In the genomic region with DNA sequence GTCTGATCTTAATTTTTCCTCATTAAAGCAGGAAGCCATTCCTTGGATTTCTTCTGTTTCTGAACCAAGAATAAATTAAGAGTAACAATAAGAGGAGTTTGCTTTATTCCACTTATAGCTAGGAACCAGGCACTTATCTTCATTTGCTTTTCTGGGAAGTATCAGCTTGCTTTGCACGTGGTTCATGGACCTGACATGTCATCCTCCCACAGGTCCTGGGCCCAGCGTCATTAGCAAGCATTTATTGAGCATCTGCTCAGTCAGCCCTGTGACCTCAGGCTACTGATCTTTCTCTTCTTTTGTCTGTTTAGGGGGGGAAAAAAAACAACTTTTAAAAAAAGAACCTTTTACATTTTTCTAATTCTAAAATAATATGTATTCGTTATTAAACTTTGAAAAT, we compare ENCODE assay signal across 20 cellular contexts.
"Had no signal": no experiment of that assay in that cellular context is flagged by ENCODE, and none has a peak within 500 bp of the region (broad histone marks: within the 10 kb centered on the region; RNA-seq: fewer than 3 reads in every experiment).

No MANE protein-coding gene starts in this region.

- H3K4me3 Mint-ChIP-seq: activated CD4-positive, alpha-beta memory T cell treated with anti-CD3 and anti-CD28 coated beads for 36 hours; activated CD4-positive, alpha-beta T cell treated with anti-CD3 and anti-CD28 coated beads, Interleukin-2, amount 10 ng/mL, durations not matched to agents 24 days and 14 days; activated naive CD4-positive, alpha-beta T cell treated with anti-CD3 and anti-CD28 coated beads, Interleukin-2, amount 10 ng/mL, durations not matched to agents 7 days and 5 days; activated T-helper 1 cell treated with anti-CD3 and anti-CD28 coated beads, Interleukin-12 subunit alpha, Interleukin-12 subunit beta, Interleukin-2, Interleukin-4 antibody, amounts not matched to agents 30 ng/mL and 10 ng/mL and 1 ng/mL, durations not matched to agents 14 hours and 24 hours and 36 hours had no signal

- H3K4me3 ChIP-seq: breast epithelium, ovary, right lobe of liver, transverse colon had no signal

- DNase-seq: activated CD4-positive, alpha-beta memory T cell treated with anti-CD3 and anti-CD28 coated beads for 36 hours; activated CD4-positive, alpha-beta T cell treated with anti-CD3 and anti-CD28 coated beads, Interleukin-2, amount 10 ng/mL, durations not matched to agents 24 days and 14 days; activated CD4-positive, CD25-positive, alpha-beta regulatory T cell treated with anti-CD3 and anti-CD28 coated beads, Interleukin-2, amount 50 U/mL, for 72 hours; activated CD8-positive, alpha-beta memory T cell treated with anti-CD3 and anti-CD28 coated beads, Interleukin-2, amount 50 U/mL, for 4 hours; activated effector memory CD4-positive, alpha-beta T cell treated with anti-CD3 and anti-CD28 coated beads, Interleukin-2, amount 50 U/mL, for 16 hours; activated naive CD4-positive, alpha-beta T cell treated with anti-CD3 and anti-CD28 coated beads, Interleukin-2, amount 10 ng/mL, durations not matched to agents 7 days and 5 days; activated T-cell treated with anti-CD3 and anti-CD28 coated beads, Interleukin-2, amount 50 U/mL, for 1 hour; central memory CD4-positive, alpha-beta T cell; islet precursor cell; left ventricle myocardium superior; ovary; right lobe of liver; stimulated activated CD4-positive, alpha-beta T cell treated with anti-CD3 and anti-CD28 coated beads, Interleukin-2, amount 100 ng/mL, for 48 hours; stimulated activated naive CD4-positive, alpha-beta T cell treated with Interleukin-2 at 50 U/mL for 16 hours; T-helper 2 cell; transverse colon had no signal

- ATAC-seq: esophagus mucosa, left ventricle myocardium superior, right lobe of liver had no signal

- H3K27me3 ChIP-seq: breast epithelium, ovary, right lobe of liver, transverse colon had no signal

- H3K4me1 ChIP-seq: breast epithelium, right lobe of liver had no signal

- H3K27ac ChIP-seq: breast epithelium, ovary, right lobe of liver, transverse colon had no signal

- H3K9me3 ChIP-seq: breast epithelium, ovary, right lobe of liver, transverse colon had no signal

- H3K9me3 Mint-ChIP-seq: activated CD4-positive, alpha-beta memory T cell treated with anti-CD3 and anti-CD28 coated beads for 36 hours; activated CD4-positive, alpha-beta T cell treated with anti-CD3 and anti-CD28 coated beads, Interleukin-2, amount 10 ng/mL, durations not matched to agents 24 days and 14 days; activated naive CD4-positive, alpha-beta T cell treated with anti-CD3 and anti-CD28 coated beads, Interleukin-2, amount 10 ng/mL, durations not matched to agents 7 days and 5 days; activated T-helper 1 cell treated with anti-CD3 and anti-CD28 coated beads, Interleukin-12 subunit alpha, Interleukin-12 subunit beta, Interleukin-2, Interleukin-4 antibody, amounts not matched to agents 30 ng/mL and 10 ng/mL and 1 ng/mL, durations not matched to agents 14 hours and 24 hours and 36 hours had no signal

- H3K36me3 ChIP-seq: ovary had no signal

- H3K27me3 Mint-ChIP-seq: activated CD4-positive, alpha-beta memory T cell treated with anti-CD3 and anti-CD28 coated beads for 36 hours; activated CD4-positive, alpha-beta T cell treated with anti-CD3 and anti-CD28 coated beads, Interleukin-2, amount 10 ng/mL, durations not matched to agents 24 days and 14 days; activated naive CD4-positive, alpha-beta T cell treated with anti-CD3 and anti-CD28 coated beads, Interleukin-2, amount 10 ng/mL, durations not matched to agents 7 days and 5 days; progenitor cell of endocrine pancreas had no signal

- H3K27ac Mint-ChIP-seq: activated CD4-positive, alpha-beta memory T cell treated with anti-CD3 and anti-CD28 coated beads for 36 hours; activated CD4-positive, alpha-beta T cell treated with anti-CD3 and anti-CD28 coated beads, Interleukin-2, amount 10 ng/mL, durations not matched to agents 24 days and 14 days; activated naive CD4-positive, alpha-beta T cell treated with anti-CD3 and anti-CD28 coated beads, Interleukin-2, amount 10 ng/mL, durations not matched to agents 7 days and 5 days; activated T-helper 1 cell treated with anti-CD3 and anti-CD28 coated beads, Interleukin-12 subunit alpha, Interleukin-12 subunit beta, Interleukin-2, Interleukin-4 antibody, amounts not matched to agents 30 ng/mL and 10 ng/mL and 1 ng/mL, durations not matched to agents 14 hours and 24 hours and 36 hours; progenitor cell of endocrine pancreas had no signal
